Comparison of ENCODE assay signal across 9 cellular contexts in genomic region chr20:62181808-62182207, GRCh38. TPM values are rescaled to one million over a fixed set of nuclear protein-coding genes. Genes with fewer than 3 reads are reported as not detected.
DNase-seq lines count a peak whose midpoint lies in the region; ATAC-seq and TF ChIP-seq lines count a peak whose summit lies in the region.
"Had no signal": no experiment of that assay in that cellular context is flagged by ENCODE, and none has a peak within 500 bp of the region (broad histone marks: within the 10 kb centered on the region; RNA-seq: fewer than 3 reads in every experiment).

No MANE protein-coding gene starts in this region.

- peaks cover 17% of the 10 kb centered on the region for H3K36me3 Mint-ChIP-seq in CD4-positive, alpha-beta T cell (ENCODE audit: low read depth)
- H3K36me3 Mint-ChIP-seq in central memory CD8-positive, alpha-beta T cell (ENCODE audit: insufficient read depth): peaks cover 18% of the 10 kb centered on the region
- H3K36me3 Mint-ChIP-seq in natural killer cell treated with Interleukin-12 subunit alpha and Interleukin-12 subunit beta and Interleukin-15 and Interleukin-18, amount 100 ng/mL, for 72 hours: peaks cover 4% of the 10 kb centered on the region

- H3K9me3 Mint-ChIP-seq in CD4-positive, alpha-beta T cell: no peaks in the 10 kb centered on the region
- no peaks in the 10 kb centered on the region for H3K9me3 Mint-ChIP-seq in central memory CD8-positive, alpha-beta T cell
- no peaks in the 10 kb centered on the region for H3K9me3 Mint-ChIP-seq in natural killer cell treated with Interleukin-12 subunit alpha and Interleukin-12 subunit beta and Interleukin-15 and Interleukin-18, amount 100 ng/mL, for 72 hours

- peaks cover 42% of the 10 kb centered on the region for H3K79me2 ChIP-seq in Karpas-422 (ENCODE audit: low read length)

- peak overlapping the region; percentile 94 for H3K9ac ChIP-seq in Karpas-422 (ENCODE audit: low read length)

- no peaks in the 10 kb centered on the region for H3K36me3 ChIP-seq in Karpas-422 (ENCODE audit: insufficient read depth, low read length)

- TF ChIP-seq CTCF in CD4-positive, alpha-beta T cell (IDR thresholded peaks at IDR 0.05): no peak

- POLR2A ChIA-PET in CD4-positive, alpha-beta T cell (lab: Charles Lee): interaction anchor here (0.5 to 2.4 kb wide), 2 partner anchors 16 to 116 kb away, joined by 4 to 8 read pairs; partner anchors contain the start of gene TAF4

- H3K9me2 ChIP-seq in Karpas-422 (replicated peaks; ENCODE audit: insufficient read depth, low read length): no peaks in the 10 kb centered on the region

- peak overlapping the region; percentile 97 for H3K27ac Mint-ChIP-seq in CD4-positive, alpha-beta T cell
- peak overlapping the region; percentile 93 for H3K27ac Mint-ChIP-seq in central memory CD8-positive, alpha-beta T cell (ENCODE audit: low read depth)
- peak overlapping the region; percentile 88 to 90 for H3K27ac Mint-ChIP-seq in natural killer cell treated with Interleukin-12 subunit alpha and Interleukin-12 subunit beta and Interleukin-15 and Interleukin-18, amount 100 ng/mL, for 72 hours

- no peaks in the 10 kb centered on the region for H3K27me3 ChIP-seq in CD4-positive, alpha-beta T cell (ENCODE audit: control insufficient read depth, insufficient read depth, low read length)
- no peaks in the 10 kb centered on the region for H3K27me3 ChIP-seq in Karpas-422 (ENCODE audit: low read length)

- H3K4me1 Mint-ChIP-seq in CD4-positive, alpha-beta T cell (ENCODE audit: low read depth): peaks cover 39% of the 10 kb centered on the region
- H3K4me1 Mint-ChIP-seq in central memory CD8-positive, alpha-beta T cell: peaks cover 29% of the 10 kb centered on the region
- peaks cover 21 to 29% of the 10 kb centered on the region in 2 donors for H3K4me1 Mint-ChIP-seq in natural killer cell treated with Interleukin-12 subunit alpha and Interleukin-12 subunit beta and Interleukin-15 and Interleukin-18, amount 100 ng/mL, for 72 hours (ENCODE audit: low read depth in 2 of 2)

- peaks cover 26% of the 10 kb centered on the region for H3K4me1 ChIP-seq in Karpas-422 (ENCODE audit: low read length)

- no peaks in the 10 kb centered on the region for H4K20me1 ChIP-seq in Karpas-422 (ENCODE audit: insufficient read depth, low read depth, low read length)

- no peak overlapping the region for H3K27ac ChIP-seq in CD4-positive, alpha-beta T cell (ENCODE audit: low read depth, low read length)
- peak overlapping the region; percentile 73 for H3K27ac ChIP-seq in Karpas-422 (ENCODE audit: low read length)

- peak overlapping the region; percentile 82 for H3K4me3 ChIP-seq in Karpas-422 (ENCODE audit: low read length)

- peak overlapping the region; percentile 98 for H3K4me2 ChIP-seq in Karpas-422 (ENCODE audit: low read depth, low read length, poor library complexity, severe bottlenecking)

- no peak for ATAC-seq in CD4-positive, alpha-beta T cell (ENCODE audit: poor library complexity)
- no peak for ATAC-seq in central memory CD8-positive, alpha-beta T cell (replicated peaks; ENCODE audit: extremely low read depth, poor library complexity, severe bottlenecking)
- no peak for ATAC-seq in natural killer cell treated with Interleukin-12 subunit alpha and Interleukin-12 subunit beta and Interleukin-15 and Interleukin-18, amount 100 ng/mL, for 72 hours
- ATAC-seq in GM21381 (IDR thresholded peaks at IDR 0.05; ENCODE audit: unreplicated experiment): no peak

- no peaks in the 10 kb centered on the region for H3K9me3 ChIP-seq in CD4-positive, alpha-beta T cell (ENCODE audit: control insufficient read depth, low read length)
- H3K9me3 ChIP-seq in Karpas-422 (ENCODE audit: low read length): no peaks in the 10 kb centered on the region

- no peak overlapping the region for H2AFZ ChIP-seq in Karpas-422 (ENCODE audit: low read length)

- DNase-seq in CD4-positive, alpha-beta T cell: no peak
- DNase-seq in Karpas-422: no peak
- DNase-seq in central memory CD8-positive, alpha-beta T cell (ENCODE audit: low spot score in 2 of 2): no peak
- no peak for DNase-seq in natural killer cell treated with Interleukin-12 subunit alpha and Interleukin-12 subunit beta and Interleukin-15 and Interleukin-18, amount 100 ng/mL, for 72 hours (ENCODE audit: low spot score)
- DNase-seq in stimulated activated naive CD4-positive, alpha-beta T cell (lab: John Stamatoyannopoulos, UW): no peak
- DNase-seq in posterior vena cava (ENCODE audit: low spot score): no peak
- no peak for DNase-seq in amniotic stem cell (lab: John Stamatoyannopoulos, UW)

- peak overlapping the region; percentile 98 for H3K4me3 Mint-ChIP-seq in CD4-positive, alpha-beta T cell
- peak overlapping the region; percentile 91 for H3K4me3 Mint-ChIP-seq in central memory CD8-positive, alpha-beta T cell
- H3K4me3 Mint-ChIP-seq in natural killer cell treated with Interleukin-12 subunit alpha and Interleukin-12 subunit beta and Interleukin-15 and Interleukin-18, amount 100 ng/mL, for 72 hours: peak overlapping the region; percentile 80

- CTCF ChIA-PET in CD4-positive, alpha-beta T cell (lab: Charles Lee): no interaction called here

- no peaks in the 10 kb centered on the region for H3K27me3 Mint-ChIP-seq in CD4-positive, alpha-beta T cell
- H3K27me3 Mint-ChIP-seq in central memory CD8-positive, alpha-beta T cell: no peaks in the 10 kb centered on the region
- H3K27me3 Mint-ChIP-seq in natural killer cell treated with Interleukin-12 subunit alpha and Interleukin-12 subunit beta and Interleukin-15 and Interleukin-18, amount 100 ng/mL, for 72 hours: no peaks in the 10 kb centered on the region

- intact Hi-C loops in CD4-positive, alpha-beta T cell (cut with DNase I, micrococcal nuclease): loop anchor here (1.0 to 5.0 kb wide), 10 partner anchors 38 to 1035 kb away; partner anchors contain the start of genes ADRM1 (in 1 of the 2), LSM14B (in 1 of the 2), OSBPL2 (in 1 of the 2) and PSMA7 (in 1 of the 2)
- intact Hi-C loops in posterior vena cava (cut with DNase I): loop anchor here (5.0 kb wide), 2 partner anchors 205 to 1875 kb away; partner anchors contain the start of gene RPS21 (in 1 of the 2)

RNA-seq across cellular contexts. Expression of gene MTG2, which starts 1.0 kb away (rescaled TPM):
- total RNA-seq in CD4-positive, alpha-beta T cell: 1 to 10 TPM; 9.5 to 9.9 TPM
- 20.2 and 31.5 TPM in 2 replicates for total RNA-seq in Karpas-422 (2014; rRNA removed; shearing (Covaris generic); ENCODE audit: low replicate concordance)
- 10 to 100 TPM; 39.3 to 57.9 TPM for total RNA-seq in natural killer cell treated with Interleukin-12 subunit alpha and Interleukin-12 subunit beta and Interleukin-15 and Interleukin-18, amount 100 ng/mL, for 72 hours
- 10 to 100 TPM; 19.8 to 23.8 TPM for total RNA-seq in posterior vena cava

RNA-seq across cellular contexts. Expression of gene SS18L1, which starts 38.2 kb away (rescaled TPM):
- 10 to 100 TPM; 12.8 to 13.4 TPM for total RNA-seq in CD4-positive, alpha-beta T cell
- 12.3 and 13.1 TPM in 2 replicates for total RNA-seq in Karpas-422 (2014; rRNA removed; shearing (Covaris generic); ENCODE audit: low replicate concordance)
- total RNA-seq in natural killer cell treated with Interleukin-12 subunit alpha and Interleukin-12 subunit beta and Interleukin-15 and Interleukin-18, amount 100 ng/mL, for 72 hours: 10 to 100 TPM; 21.2 to 45.0 TPM
- total RNA-seq in posterior vena cava: 10 to 100 TPM in 1 of 2 donors, 1 to 10 TPM in 1; 9.7 to 10.3 TPM

RNA-seq across cellular contexts. Expression of gene HRH3, which starts 38.3 kb away (rescaled TPM):
- not detected for total RNA-seq in CD4-positive, alpha-beta T cell
- total RNA-seq in Karpas-422 (2014; rRNA removed; shearing (Covaris generic); ENCODE audit: low replicate concordance): not detected in 2 replicates
- total RNA-seq in natural killer cell treated with Interleukin-12 subunit alpha and Interleukin-12 subunit beta and Interleukin-15 and Interleukin-18, amount 100 ng/mL, for 72 hours: not detected
- not detected for total RNA-seq in posterior vena cava
- total RNA-seq: lung had no signal

RNA-seq across cellular contexts. Expression of gene PSMA7, which starts 38.6 kb away (rescaled TPM):
- 100 to 1,000 TPM; 150 to 158 TPM for total RNA-seq in CD4-positive, alpha-beta T cell
- total RNA-seq in Karpas-422 (2014; rRNA removed; shearing (Covaris generic); ENCODE audit: low replicate concordance): 181 and 259 TPM in 2 replicates
- total RNA-seq in natural killer cell treated with Interleukin-12 subunit alpha and Interleukin-12 subunit beta and Interleukin-15 and Interleukin-18, amount 100 ng/mL, for 72 hours: 100 to 1,000 TPM; 284 to 315 TPM
- total RNA-seq in posterior vena cava: 100 to 1,000 TPM; 179 to 194 TPM

RNA-seq across cellular contexts. Expression of gene OSBPL2, which starts 56.5 kb away (rescaled TPM):
- total RNA-seq in CD4-positive, alpha-beta T cell: 10 to 100 TPM; 52.8 to 54.4 TPM
- 19.1 and 22.6 TPM in 2 replicates for total RNA-seq in Karpas-422 (2014; rRNA removed; shearing (Covaris generic); ENCODE audit: low replicate concordance)
- total RNA-seq in natural killer cell treated with Interleukin-12 subunit alpha and Interleukin-12 subunit beta and Interleukin-15 and Interleukin-18, amount 100 ng/mL, for 72 hours: 10 to 100 TPM; 38.7 to 47.7 TPM
- 10 to 100 TPM; 31.8 to 34.7 TPM for total RNA-seq in posterior vena cava
